ENCODE assay signal across 13 cellular contexts in the genomic region with DNA sequence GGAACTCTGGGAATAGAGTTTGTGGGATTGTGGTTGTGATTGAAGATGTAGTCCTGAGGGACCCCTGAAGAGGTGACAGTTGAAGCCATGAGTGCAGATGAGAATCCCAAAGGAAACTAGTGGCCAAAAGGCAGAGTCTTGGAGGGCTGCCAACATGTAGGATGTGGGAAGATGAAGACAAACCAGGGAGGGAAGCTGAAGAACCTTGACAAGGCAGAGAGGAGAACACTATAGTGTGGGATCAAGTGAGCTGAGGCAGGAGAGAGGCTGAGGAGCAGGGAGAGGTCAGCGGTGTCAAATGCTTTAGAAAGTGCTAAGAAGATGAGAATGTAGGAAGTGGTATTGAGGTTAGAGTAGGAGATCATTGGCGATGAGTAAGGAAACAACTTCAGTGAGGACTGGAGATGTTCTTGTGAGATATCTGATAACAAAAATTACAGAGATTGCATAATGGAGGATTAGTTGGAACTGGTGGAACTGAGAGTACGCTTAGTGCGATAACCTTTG.
DNase-seq lines count a peak whose midpoint lies in the region; ATAC-seq, FAIRE-seq and TF ChIP-seq lines count a peak whose summit lies in the region.
"Had no signal": no experiment of that assay in that cellular context is flagged by ENCODE, and none has a peak within 500 bp of the region (broad histone marks: within the 10 kb centered on the region; RNA-seq: fewer than 3 reads in every experiment).

No MANE protein-coding gene starts in this region.

- no peak overlapping the region for H3K4me3 Mint-ChIP-seq in MCF 10A (ENCODE audit: unreplicated experiment)
- H3K4me3 Mint-ChIP-seq: activated B cell treated with CpG ODN at 0.5 μM for 24 hours had no signal

- H3K9me3 ChIP-seq in breast epithelium = no peaks in the 10 kb centered on the region

- BruUV-seq in MCF 10A (replicated peaks; lab: Mats Ljungman, UMichigan) = no TSS peak

- DNase-seq in MCF 10A (ENCODE audit: unreplicated experiment) (peak; percentile 42), breast epithelium (ENCODE audit: low spot score in 2 of 2) (no peak), SIG-M5 treated with dmso at 0.1 percent for 504 hours (lab: John Stamatoyannopoulos, UW; ENCODE audit: unreplicated experiment) (peak; percentile 22), fibroblast of mammary gland (ENCODE audit: low read depth) (peak; percentile 96), activated T-cell treated with anti-CD3 and anti-CD28 coated beads for 4 hours (no peak), frontal cortex (ENCODE audit: low spot score in 2 of 2) (no peak)
- no peak for DNase-seq in activated T-cell treated with anti-CD3 and anti-CD28 coated beads, Interleukin-2, amount 50 U/mL, for 1 hour
- DNase-seq: activated B cell treated with CpG ODN at 0.5 μM for 24 hours; C1 segment of cervical spinal cord; NCI-H510A; stimulated activated CD4-positive, alpha-beta T cell treated with anti-CD3 and anti-CD28 coated beads, Interleukin-2, amount 100 ng/mL, for 48 hours had no signal

- H3K4me3 ChIP-seq in breast epithelium (no peak overlapping the region), fibroblast of mammary gland (ENCODE audit: control insufficient read depth, low read depth, low read length) (no peak overlapping the region)

- ATAC-seq in HG03439 (IDR thresholded peaks at IDR 0.05; ENCODE audit: unreplicated experiment) = no peak
- ATAC-seq: HCT116 had no signal

- intact Hi-C loops in MCF 10A (cut with micrococcal nuclease) = no loop called here
- intact Hi-C loops in breast epithelium (cut with DNase I; ENCODE audit: low total_unique reads) = no loop called here

- H3K27ac ChIP-seq in breast epithelium = no peak overlapping the region

- no peaks in the 10 kb centered on the region for H3K36me3 Mint-ChIP-seq in MCF 10A (ENCODE audit: insufficient read depth, unreplicated experiment)

- CTCF ChIA-PET in MCF 10A (lab: Yijun Ruan, JAX) = no interaction called here

- no peaks in the 10 kb centered on the region for H3K27me3 ChIP-seq in breast epithelium

- TF ChIP-seq POLR2A in breast epithelium (IDR thresholded peaks at IDR 0.05) = no peak

- no peaks in the 10 kb centered on the region for H3K36me3 ChIP-seq in breast epithelium

- FAIRE-seq in frontal cortex (lab: Jason Lieb, UNC) = no peak

- H3K9me3 Mint-ChIP-seq in MCF 10A (ENCODE audit: unreplicated experiment) = peaks cover 8% of the 10 kb centered on the region
- H3K9me3 Mint-ChIP-seq: activated B cell treated with CpG ODN at 0.5 μM for 24 hours had no signal

- POLR2A ChIA-PET in MCF 10A (lab: Yijun Ruan, JAX) = no interaction called here

- H3K27me3 Mint-ChIP-seq in MCF 10A (ENCODE audit: insufficient read depth, unreplicated experiment) = no peaks in the 10 kb centered on the region
- H3K27me3 Mint-ChIP-seq: activated B cell treated with CpG ODN at 0.5 μM for 24 hours had no signal

- no peak for TF ChIP-seq CTCF in MCF 10A (IDR thresholded peaks at IDR 0.05; ENCODE audit: unreplicated experiment)
- TF ChIP-seq CTCF in breast epithelium (IDR thresholded peaks at IDR 0.05) = no peak
- no peak for TF ChIP-seq CTCF in fibroblast of mammary gland (conservative IDR thresholded peaks at IDR 0.05; ENCODE audit: control insufficient read depth, insufficient read depth, low read depth, low read length)

- peaks cover 24% of the 10 kb centered on the region for H3K4me1 Mint-ChIP-seq in MCF 10A (ENCODE audit: insufficient read depth, unreplicated experiment)
- H3K4me1 Mint-ChIP-seq: activated B cell treated with CpG ODN at 0.5 μM for 24 hours had no signal

- H3K27ac Mint-ChIP-seq in MCF 10A (ENCODE audit: low read depth, unreplicated experiment) = no peak overlapping the region
- H3K27ac Mint-ChIP-seq: activated B cell treated with CpG ODN at 0.5 μM for 24 hours had no signal

- no peaks in the 10 kb centered on the region for H3K4me1 ChIP-seq in breast epithelium

Comparison
In these comparisons a context has a peak if more than half of its experiments do, and no peak if none do; other contexts are left out.
1. DNase-seq: peak in MCF 10A (single experiment), SIG-M5 treated with dmso at 0.1 percent for 504 hours (single experiment) and fibroblast of mammary gland (single experiment); none in breast epithelium (0 of 2), activated T-cell treated with anti-CD3 and anti-CD28 coated beads, Interleukin-2, amount 50 U/mL, for 1 hour (single experiment), activated T-cell treated with anti-CD3 and anti-CD28 coated beads for 4 hours (single experiment) and frontal cortex (0 of 2).